In genomic region chr11:111837366-111837891, GRCh38 we compare ENCODE assay signal across 24 cellular contexts.
"Had no signal": no experiment of that assay in that cellular context is flagged by ENCODE, and none has a peak within 500 bp of the region (broad histone marks: within the 10 kb centered on the region; RNA-seq: fewer than 3 reads in every experiment).

No MANE protein-coding gene starts in this region.

- ATAC-seq: effector memory CD8-positive, alpha-beta T cell; left colon had no signal

- H3K9me3 ChIP-seq: lower lobe of right lung, testis had no signal

- H3K27me3 Mint-ChIP-seq: activated naive CD8-positive, alpha-beta T cell; effector memory CD8-positive, alpha-beta T cell; stimulated activated naive CD8-positive, alpha-beta T cell treated with anti-CD3 and anti-CD28 coated beads, Interleukin-15, amount 100 ng/mL, for 72 hours; type B pancreatic cell had no signal

- H3K27ac Mint-ChIP-seq: activated naive CD8-positive, alpha-beta T cell; nephron; type B pancreatic cell had no signal

- H3K4me3 ChIP-seq: cardiac muscle cell, lower lobe of right lung, testis had no signal

- H3K27ac ChIP-seq: cardiac muscle cell, lower lobe of right lung, testis, VCaP had no signal

- H3K4me1 ChIP-seq: testis had no signal

- DNase-seq: activated CD4-positive, alpha-beta T cell treated with anti-CD3 and anti-CD28 coated beads, Interleukin-2, amount 50 U/mL, for 4 hours; activated CD4-positive, CD25-positive, alpha-beta regulatory T cell treated with anti-CD3 and anti-CD28 coated beads, Interleukin-2, amount 50 U/mL, for 72 hours; activated gamma-delta T cell treated with Interleukin-2 at 50 U/mL for 16 hours; amygdala; effector memory CD8-positive, alpha-beta T cell; glutamatergic neuron; hypothalamus; islet precursor cell; left colon; lower lobe of right lung; midbrain; posterior cingulate gyrus; retina; stimulated activated CD4-positive, alpha-beta T cell treated with anti-CD3 and anti-CD28 coated beads, Interleukin-15, amount 100 ng/mL, for 24 hours; stimulated activated CD4-positive, alpha-beta T cell treated with anti-CD3 and anti-CD28 coated beads, Interleukin-2, amount 100 ng/mL, for 48 hours; stimulated activated naive CD8-positive, alpha-beta T cell treated with anti-CD3 and anti-CD28 coated beads, Interleukin-15, amount 100 ng/mL, for 72 hours; SW 1271; T-helper 2 cell; testis had no signal

- H3K4me3 Mint-ChIP-seq: activated naive CD8-positive, alpha-beta T cell; effector memory CD8-positive, alpha-beta T cell; nephron; stimulated activated naive CD8-positive, alpha-beta T cell treated with anti-CD3 and anti-CD28 coated beads, Interleukin-15, amount 100 ng/mL, for 72 hours; type B pancreatic cell had no signal

- H3K9me3 Mint-ChIP-seq: effector memory CD8-positive, alpha-beta T cell; nephron; stimulated activated naive CD8-positive, alpha-beta T cell treated with anti-CD3 and anti-CD28 coated beads, Interleukin-15, amount 100 ng/mL, for 72 hours; type B pancreatic cell had no signal

- H3K27me3 ChIP-seq: cardiac muscle cell, testis had no signal
